In the genomic region with DNA sequence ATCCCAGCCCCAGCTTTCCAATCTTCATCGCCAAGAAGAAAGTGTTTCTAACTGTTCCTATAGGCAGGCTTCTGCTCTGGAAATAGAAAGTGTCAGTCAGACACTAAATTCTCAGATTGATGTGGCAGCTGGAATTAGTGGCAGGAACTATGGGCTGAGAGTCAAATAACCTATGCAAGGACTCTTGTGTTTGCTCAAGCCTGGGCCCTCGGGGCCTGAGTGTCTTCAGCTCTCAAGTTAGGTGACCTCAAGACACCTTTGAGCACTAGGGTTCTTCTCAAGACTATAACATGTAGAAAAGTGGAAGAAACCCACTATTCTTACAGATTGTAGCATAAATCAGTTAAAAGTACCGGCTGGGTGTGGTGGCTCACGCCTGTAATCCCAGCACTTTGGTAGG, we compare ENCODE assay signal across 23 cellular contexts.
"Had no signal": no experiment of that assay in that cellular context is flagged by ENCODE, and none has a peak within 500 bp of the region (broad histone marks: within the 10 kb centered on the region; RNA-seq: fewer than 3 reads in every experiment).

No MANE protein-coding gene starts in this region.

- H3K4me3 ChIP-seq: esophagus squamous epithelium, left ventricle myocardium inferior, right atrium auricular region, tibial nerve, vagina had no signal

- H3K36me3 Mint-ChIP-seq: activated naive CD4-positive, alpha-beta T cell treated with anti-CD3 and anti-CD28 coated beads, Interleukin-2, amount 50 U/mL, for 24 hours; naive B cell; stimulated activated memory B cell treated with anti-CD40 and anti-IgM and Interleukin-4, amounts not matched to agents 10 μg/mL and 1 μg/mL and 100 μg/mL, for 72 hours had no signal

- H3K27ac Mint-ChIP-seq: activated naive CD4-positive, alpha-beta T cell treated with anti-CD3 and anti-CD28 coated beads, Interleukin-2, amount 50 U/mL, for 24 hours; progenitor cell of endocrine pancreas; stimulated activated memory B cell treated with anti-CD40 and anti-IgM and Interleukin-4, amounts not matched to agents 10 μg/mL and 1 μg/mL and 100 μg/mL, for 72 hours had no signal

- H3K9me3 ChIP-seq: esophagus squamous epithelium, left ventricle myocardium inferior, right atrium auricular region, tibial nerve, vagina had no signal

- H3K27me3 ChIP-seq: brain microvascular endothelial cell, right atrium auricular region, tibial nerve, vagina had no signal

- ATAC-seq: activated T-helper 17 cell treated with anti-CD3 and anti-CD28 coated beads, Interleukin-2, amount 50 U/mL, for 72 hours; stimulated activated memory B cell treated with anti-CD40 and anti-IgM and Interleukin-4, amounts not matched to agents 10 μg/mL and 1 μg/mL and 100 μg/mL, for 72 hours had no signal

- DNase-seq: activated CD4-positive, CD25-positive, alpha-beta regulatory T cell treated with anti-CD3 and anti-CD28 coated beads, Interleukin-2, amount 50 U/mL, for 72 hours; activated CD8-positive, alpha-beta memory T cell treated with anti-CD3 and anti-CD28 coated beads for 24 hours; activated T-cell treated with anti-CD3 and anti-CD28 coated beads for 4 hours; amygdala; brain microvascular endothelial cell; cortex of kidney; effector CD8-positive, alpha-beta T cell; esophagus squamous epithelium; hippocampal formation; kidney; left ventricle myocardium inferior; naive B cell; stimulated activated CD4-positive, alpha-beta T cell treated with anti-CD3 and anti-CD28 coated beads, Interleukin-2, amount 100 ng/mL, for 48 hours; substantia nigra; SW 1271 had no signal

- H3K4me3 Mint-ChIP-seq: activated naive CD4-positive, alpha-beta T cell treated with anti-CD3 and anti-CD28 coated beads, Interleukin-2, amount 50 U/mL, for 24 hours; activated T-helper 17 cell treated with anti-CD3 and anti-CD28 coated beads, Interleukin-2, amount 50 U/mL, for 72 hours; naive B cell; stimulated activated memory B cell treated with anti-CD40 and anti-IgM and Interleukin-4, amounts not matched to agents 10 μg/mL and 1 μg/mL and 100 μg/mL, for 72 hours had no signal

- FAIRE-seq: endothelial cell of umbilical vein, kidney had no signal

- H3K27ac ChIP-seq: brain microvascular endothelial cell, esophagus squamous epithelium, left ventricle myocardium inferior, right atrium auricular region, tibial nerve, vagina had no signal

- H3K27me3 Mint-ChIP-seq: activated naive CD4-positive, alpha-beta T cell treated with anti-CD3 and anti-CD28 coated beads, Interleukin-2, amount 50 U/mL, for 24 hours; activated T-helper 17 cell treated with anti-CD3 and anti-CD28 coated beads, Interleukin-2, amount 50 U/mL, for 72 hours; stimulated activated memory B cell treated with anti-CD40 and anti-IgM and Interleukin-4, amounts not matched to agents 10 μg/mL and 1 μg/mL and 100 μg/mL, for 72 hours had no signal

- H3K9me3 Mint-ChIP-seq: activated naive CD4-positive, alpha-beta T cell treated with anti-CD3 and anti-CD28 coated beads, Interleukin-2, amount 50 U/mL, for 24 hours; activated T-helper 17 cell treated with anti-CD3 and anti-CD28 coated beads, Interleukin-2, amount 50 U/mL, for 72 hours; naive B cell; stimulated activated memory B cell treated with anti-CD40 and anti-IgM and Interleukin-4, amounts not matched to agents 10 μg/mL and 1 μg/mL and 100 μg/mL, for 72 hours had no signal

- H3K36me3 ChIP-seq: brain microvascular endothelial cell, esophagus squamous epithelium, left ventricle myocardium inferior, right atrium auricular region, tibial nerve, vagina had no signal

- H3K4me1 ChIP-seq: esophagus squamous epithelium, left ventricle myocardium inferior, right atrium auricular region, tibial nerve, vagina had no signal
